8 cellular contexts compared by ENCODE assay signal in the genomic region with DNA sequence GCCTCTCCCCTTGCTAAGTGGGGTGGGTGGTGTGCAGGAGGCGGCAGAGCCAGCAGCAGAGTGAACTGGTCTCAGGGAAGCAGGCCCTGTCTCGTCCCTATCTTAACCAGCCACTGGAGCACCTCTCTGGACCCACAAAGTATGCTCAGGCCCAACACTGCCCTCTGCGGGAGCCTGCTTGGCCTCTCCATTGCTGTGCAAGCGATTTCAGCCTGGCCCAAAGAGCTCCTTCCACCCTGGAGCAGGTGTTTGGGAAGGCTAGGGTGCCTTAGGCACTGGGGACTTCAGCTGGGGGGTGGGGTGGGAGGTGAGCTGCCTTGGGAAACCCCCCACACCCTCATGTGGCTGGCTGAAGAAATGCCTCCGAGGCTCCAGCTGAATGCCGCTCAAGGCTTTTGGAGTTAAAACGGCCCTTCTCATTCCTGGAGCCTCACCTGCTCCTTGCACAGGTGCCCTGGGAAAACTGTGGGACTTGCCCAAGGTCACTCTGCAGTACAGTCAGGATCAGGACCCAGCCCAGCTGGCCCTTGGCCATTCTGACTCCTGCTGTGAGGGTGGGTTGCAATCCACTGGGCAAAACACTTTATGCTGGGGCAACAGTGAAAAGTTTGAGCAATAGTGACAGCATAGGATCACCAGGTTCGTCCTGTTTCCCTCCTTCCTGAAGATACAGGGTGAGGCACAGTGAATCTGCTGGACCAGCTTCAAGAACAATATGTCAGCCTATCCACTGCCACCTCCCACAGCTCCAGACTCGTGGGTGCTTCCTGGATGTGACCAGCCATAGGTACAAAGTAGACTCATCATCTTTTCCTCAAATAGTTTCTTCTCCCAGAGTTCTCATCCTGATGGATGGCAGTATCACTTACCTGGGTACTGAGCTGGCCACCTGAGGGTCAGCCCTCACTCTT.
DNase-seq lines count a peak whose midpoint lies in the region; TF ChIP-seq lines count a peak whose summit lies in the region.

No MANE protein-coding gene starts in this region.

- no peak overlapping the region for H3K4me2 ChIP-seq in Loucy (ENCODE audit: low read depth, low read length, poor library complexity, severe bottlenecking)

- H3K4me3 ChIP-seq in Loucy (ENCODE audit: low read length, poor library complexity, severe bottlenecking) (no peak overlapping the region), WI38 (ENCODE audit: low read depth, low read length) (no peak overlapping the region)

- no peaks in the 10 kb centered on the region for H3K4me1 ChIP-seq in Loucy (ENCODE audit: insufficient read depth, low read length, poor library complexity, severe bottlenecking)

- no peaks in the 10 kb centered on the region for H3K27me3 ChIP-seq in Loucy (ENCODE audit: insufficient read depth, low read length, poor library complexity, severe bottlenecking)

- no peaks in the 10 kb centered on the region for H3K9me3 ChIP-seq in Loucy (ENCODE audit: insufficient read depth, low read depth, low read length)

- no peaks in the 10 kb centered on the region for H3K79me2 ChIP-seq in Loucy (ENCODE audit: insufficient read depth, low read length)

- H3K9me2 ChIP-seq in Loucy (replicated peaks; ENCODE audit: low read depth, low read length), result no peaks in the 10 kb centered on the region

- no peak overlapping the region for H3K9ac ChIP-seq in Loucy (ENCODE audit: low read depth, low read length, poor library complexity, severe bottlenecking)

- no peaks in the 10 kb centered on the region for H3F3A ChIP-seq in Loucy (ENCODE audit: low read depth)

- DNase-seq in GM03348 (ENCODE audit: low spot score), result peak; percentile 73
- DNase-seq in iris pigment epithelial cell (ENCODE audit: low read depth), result peak; percentile 70
- no peak for DNase-seq in OCI-M2 (lab: John Stamatoyannopoulos, UW; ENCODE audit: unreplicated experiment)
- no peak for DNase-seq in stimulated activated CD4-positive, alpha-beta T cell treated with anti-CD3 and anti-CD28 coated beads, Interleukin-4, amount 100 ng/mL, for 4 hours
- DNase-seq in effector CD4-positive, alpha-beta T cell, result no peak
- DNase-seq in GF-D8 (lab: John Stamatoyannopoulos, UW), result no peak

- TF ChIP-seq CTCF in Loucy (conservative IDR thresholded peaks at IDR 0.05; ENCODE audit: low read length) (peak; percentile 51), WI38 (IDR thresholded peaks at IDR 0.05; ENCODE audit: low read depth, low read length) (peak; percentile 68)

- no peaks in the 10 kb centered on the region for H3K36me3 ChIP-seq in Loucy (ENCODE audit: insufficient read depth, low read length)

- no peak overlapping the region for H2AFZ ChIP-seq in Loucy (ENCODE audit: low read length)

- no peaks in the 10 kb centered on the region for H4K20me1 ChIP-seq in Loucy (ENCODE audit: insufficient read depth, low read length, poor library complexity, severe bottlenecking)

Comparison
In these comparisons a context has a peak if more than half of its experiments do, and no peak if none do; other contexts are left out.
1. DNase-seq: peak in GM03348 (single experiment) and iris pigment epithelial cell (single experiment); none in OCI-M2 (single experiment), stimulated activated CD4-positive, alpha-beta T cell treated with anti-CD3 and anti-CD28 coated beads, Interleukin-4, amount 100 ng/mL, for 4 hours (0 of 2), effector CD4-positive, alpha-beta T cell (single experiment) and GF-D8 (single experiment).